Comparison of ENCODE assay signal across 8 cellular contexts in the genomic region with DNA sequence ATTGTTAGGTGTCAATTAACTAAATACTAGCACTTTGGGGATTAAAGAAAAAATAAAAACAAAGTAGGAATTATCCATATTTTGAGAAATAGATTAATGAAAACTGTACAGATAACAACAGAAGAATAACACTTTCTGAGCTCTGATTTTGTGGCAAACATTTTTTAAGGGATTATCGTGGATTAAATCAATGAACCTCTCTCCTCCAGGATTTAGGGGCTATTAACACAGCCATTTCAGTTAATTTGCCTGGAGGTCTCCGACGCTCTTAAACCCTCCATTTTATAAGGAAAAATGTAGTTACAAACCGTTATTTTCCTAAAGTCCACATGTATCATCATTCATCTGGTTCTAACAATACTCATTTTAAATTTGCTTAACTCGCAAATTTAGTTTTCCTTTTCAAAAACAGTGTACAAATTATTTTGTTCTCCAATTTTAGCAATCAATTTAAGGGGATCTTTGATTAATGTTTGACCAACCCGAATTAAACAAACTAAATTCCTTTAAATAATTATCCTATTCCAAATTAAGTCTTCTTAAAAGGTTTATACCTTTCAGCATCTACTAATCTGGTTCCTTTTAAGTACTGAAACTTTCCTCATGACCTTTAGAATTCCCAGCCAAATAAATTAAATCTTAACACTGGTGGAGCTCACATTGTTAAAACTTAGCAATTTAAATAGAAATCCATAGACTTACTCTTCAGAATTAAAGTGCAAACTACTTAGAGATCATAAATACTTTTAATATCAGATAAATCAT. TPM values are rescaled to one million over a fixed set of nuclear protein-coding genes. Genes with fewer than 3 reads are reported as not detected.
DNase-seq lines count a peak whose midpoint lies in the region; TF ChIP-seq lines count a peak whose summit lies in the region.

No MANE protein-coding gene starts in this region.

- H3K79me2 ChIP-seq in smooth muscle cell (ENCODE audit: low read depth): peaks cover 10% of the 10 kb centered on the region

- H3K27me3 ChIP-seq in smooth muscle cell (ENCODE audit: low read depth): peaks cover 28% of the 10 kb centered on the region

- TF ChIP-seq CTCF in WI38 (IDR thresholded peaks at IDR 0.05; ENCODE audit: low read depth, low read length): no peak
- no peak for TF ChIP-seq CTCF in fibroblast of pulmonary artery (IDR thresholded peaks at IDR 0.05; ENCODE audit: low read length, missing control alignments)
- TF ChIP-seq CTCF in smooth muscle cell (IDR thresholded peaks at IDR 0.05; ENCODE audit: borderline replicate concordance, insufficient read depth, poor library complexity, severe bottlenecking): no peak

- H3K4me3 ChIP-seq in WI38 (ENCODE audit: low read depth, low read length) (peak overlapping the region; percentile 67), fibroblast of pulmonary artery (replicated peaks; ENCODE audit: low read depth, low read length) (peak overlapping the region; percentile 79), smooth muscle cell (peak overlapping the region; percentile 65)

- peaks cover 4% of the 10 kb centered on the region for H4K20me1 ChIP-seq in smooth muscle cell (ENCODE audit: low read depth)

- peak; percentile 5 to 22 for DNase-seq in NCI-H524 (lab: John Stamatoyannopoulos, UW)
- DNase-seq in NCI-H524 treated with DMSO at 0.1 percent for 48 hours (lab: John Stamatoyannopoulos, UW): no peak
- DNase-seq in fibroblast of pulmonary artery (ENCODE audit: low read depth): no peak
- no peak for DNase-seq in smooth muscle cell (lab: John Stamatoyannopoulos, UW; ENCODE audit: unreplicated experiment)
- DNase-seq in islet precursor cell: no peak
- DNase-seq in activated CD4-positive, CD25-positive, alpha-beta regulatory T cell (lab: John Stamatoyannopoulos, UW): no peak
- no peak for DNase-seq in DMS53 (lab: John Stamatoyannopoulos, UW)

- WGBS in smooth muscle cell (ENCODE audit: low lambda C conversion rate): 39% methylated on average over 6 of the region's 6 CpGs

- H3K27ac ChIP-seq in smooth muscle cell (ENCODE audit: low read depth): peak overlapping the region; percentile 32

- peak overlapping the region; percentile 30 for H3K9ac ChIP-seq in smooth muscle cell (ENCODE audit: low read depth)

- H3K4me1 ChIP-seq in smooth muscle cell (ENCODE audit: low read depth): peaks cover 13% of the 10 kb centered on the region

- peak overlapping the region; percentile 90 for H3K4me2 ChIP-seq in smooth muscle cell

- peak overlapping the region; percentile 81 for H2AFZ ChIP-seq in smooth muscle cell (ENCODE audit: low read depth)

- H3F3A ChIP-seq in smooth muscle cell (ENCODE audit: low read depth): peaks cover 8% of the 10 kb centered on the region

- H3K9me3 ChIP-seq in smooth muscle cell (replicated peaks; ENCODE audit: low read depth): no peaks in the 10 kb centered on the region

- no peaks in the 10 kb centered on the region for H3K36me3 ChIP-seq in smooth muscle cell (ENCODE audit: low read depth)

RNA-seq across cellular contexts. Expression of gene RNF187, which starts 30.7 kb away (rescaled TPM):
- total RNA-seq in smooth muscle cell: 35.9 and 36.4 TPM in 2 replicates
- polyA plus RNA-seq in smooth muscle cell: 150 and 161 TPM in 2 replicates

RNA-seq across cellular contexts. Expression of gene TRIM17, which starts 39.8 kb away (rescaled TPM):
- 1.4 and 1.6 TPM in 2 replicates for total RNA-seq in smooth muscle cell
- 1.5 and 4.4 TPM in 2 replicates for polyA plus RNA-seq in smooth muscle cell

RNA-seq across cellular contexts. Expression of gene TRIM11, which starts 49.8 kb away (rescaled TPM):
- 7.8 and 14.6 TPM in 2 replicates for total RNA-seq in smooth muscle cell
- polyA plus RNA-seq in smooth muscle cell: 11.5 and 14.0 TPM in 2 replicates

Comparison
In these comparisons a context has a peak if more than half of its experiments do, and no peak if none do; other contexts are left out.
1. DNase-seq: peak in NCI-H524 (2 of 2); none in NCI-H524 treated with DMSO at 0.1 percent for 48 hours (single experiment), fibroblast of pulmonary artery (single experiment), smooth muscle cell (single experiment), islet precursor cell (single experiment), activated CD4-positive, CD25-positive, alpha-beta regulatory T cell (0 of 4) and DMS53 (single experiment).
2. Peak in every context shown above with its lines, with median percentiles within 50 percentile points of each other: H3K4me3 ChIP-seq.